17 cellular contexts compared by ENCODE assay signal in the genomic region with DNA sequence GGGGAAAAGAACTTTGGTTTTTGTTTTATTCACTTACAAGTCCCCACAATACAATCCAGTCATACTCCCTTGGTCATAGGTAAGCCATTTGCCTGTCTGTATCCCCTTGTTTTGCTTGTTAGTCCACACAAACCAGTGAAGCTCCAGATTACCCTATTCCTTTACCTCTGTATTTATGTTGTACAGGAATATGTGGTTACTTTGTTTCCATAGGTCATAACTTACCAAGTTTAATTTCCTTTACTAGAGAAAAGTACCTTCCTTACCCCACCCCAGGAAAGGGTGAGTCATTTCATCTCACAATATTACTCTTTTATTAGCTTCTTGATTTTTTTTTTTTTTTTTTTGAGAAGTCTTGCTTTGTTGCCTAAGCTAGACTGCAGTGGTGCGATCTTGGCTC. TPM values are rescaled to one million over a fixed set of nuclear protein-coding genes. Genes with fewer than 3 reads are reported as not detected.
DNase-seq lines count a peak whose midpoint lies in the region; ATAC-seq, FAIRE-seq and TF ChIP-seq lines count a peak whose summit lies in the region.
"Had no signal": no experiment of that assay in that cellular context is flagged by ENCODE, and none has a peak within 500 bp of the region (broad histone marks: within the 10 kb centered on the region; RNA-seq: fewer than 3 reads in every experiment).

No MANE protein-coding gene starts in this region.

- POLR2A ChIA-PET in PC-9 (lab: Charles Lee; ENCODE audit: unreplicated experiment): interaction anchor here (0.7 kb wide), 1 partner anchor 46 kb away, joined by 13 read pairs; no protein-coding TSS in a partner anchor
- POLR2A ChIA-PET in endothelial cell of umbilical vein (lab: Charles Lee): no interaction called here
- POLR2A ChIA-PET in CD4-positive, alpha-beta T cell (lab: Charles Lee): no interaction called here

- TF ChIP-seq CTCF in PC-9 (conservative IDR thresholded peaks at IDR 0.05): no peak
- no peak for TF ChIP-seq CTCF in endothelial cell of umbilical vein (IDR thresholded peaks at IDR 0.05; ENCODE audit: extremely low read depth in 1 of 2, insufficient read depth in 1 of 2, low read depth in 1 of 2, low read length in 2 of 2)
- TF ChIP-seq CTCF in CD4-positive, alpha-beta T cell (IDR thresholded peaks at IDR 0.05): no peak

- no peaks in the 10 kb centered on the region for H3K9me2 ChIP-seq in PC-9 (ENCODE audit: insufficient read depth)

- H3K27me3 ChIP-seq in PC-9 (ENCODE audit: insufficient read depth, low read depth) (no peaks in the 10 kb centered on the region), endothelial cell of umbilical vein (ENCODE audit: control insufficient read depth in 2 of 2, insufficient read depth in 2 of 2, low read length in 2 of 2) (no peaks in the 10 kb centered on the region)
- H3K27me3 ChIP-seq in CD4-positive, alpha-beta T cell (ENCODE audit: control insufficient read depth, insufficient read depth, low read length): no peaks in the 10 kb centered on the region
- H3K27me3 ChIP-seq: gastrocnemius medialis, upper lobe of right lung had no signal

- CTCF ChIA-PET in activated CD8-positive, alpha-beta memory T cell treated with anti-CD3 and anti-CD28 coated beads, Interleukin-2, amount 10 ng/mL, durations not matched to agents 7 days and 5 days (lab: Charles Lee): no interaction called here
- CTCF ChIA-PET in PC-9 (lab: Charles Lee) (no interaction called here), endothelial cell of umbilical vein (lab: Charles Lee) (interaction anchor here (0.9 to 1.7 kb wide), 4 partner anchors 9 to 56 kb away, joined by 3 to 8 read pairs (median 3); no protein-coding TSS in a partner anchor)
- CTCF ChIA-PET in CD4-positive, alpha-beta T cell (lab: Charles Lee): interaction anchor here (1.4 kb wide), 1 partner anchor 47 kb away, joined by 3 read pairs; no protein-coding TSS in a partner anchor

- 0 out of 2 replicates have a peak, but pooled peaks cover 2% of the 10 kb centered on the region for H3K79me2 ChIP-seq in PC-9 (ENCODE audit: low read depth)
- peaks cover 1% of the 10 kb centered on the region for H3K79me2 ChIP-seq in endothelial cell of umbilical vein (ENCODE audit: control insufficient read depth, insufficient read depth, low read length)

- BruUV-seq in PC-9 (replicated peaks; lab: Mats Ljungman, UMichigan): no TSS peak
- no TSS peak for BruUV-seq in endothelial cell of umbilical vein (replicated peaks; lab: Mats Ljungman, UMichigan)

- peaks cover 14% of the 10 kb centered on the region for H3K4me1 Mint-ChIP-seq in activated CD8-positive, alpha-beta memory T cell treated with anti-CD3 and anti-CD28 coated beads, Interleukin-2, amount 10 ng/mL, durations not matched to agents 7 days and 5 days
- peaks cover 17% of the 10 kb centered on the region for H3K4me1 Mint-ChIP-seq in CD4-positive, alpha-beta T cell (ENCODE audit: low read depth)

- dilution Hi-C loops in endothelial cell of umbilical vein (cut with MboI; ENCODE audit: extremely low pct_ligation_motif_present, low sequenced_read_pairs): no loop called here

- 0 out of 2 replicates have a peak overlapping the region, but pooled peaks have one; percentile 6 for H3K27ac ChIP-seq in PC-9
- H3K27ac ChIP-seq in endothelial cell of umbilical vein (ENCODE audit: insufficient read depth, low read depth, low read length): no peak overlapping the region
- no peak overlapping the region for H3K27ac ChIP-seq in CD4-positive, alpha-beta T cell (ENCODE audit: low read depth, low read length)
- H3K27ac ChIP-seq: gastrocnemius medialis, upper lobe of right lung had no signal

- H3F3A ChIP-seq in PC-9 (ENCODE audit: insufficient read depth, low read depth): peaks cover 6% of the 10 kb centered on the region; the same call in 1 of the 2 replicates

- peaks cover 7% of the 10 kb centered on the region for H4K20me1 ChIP-seq in PC-9 (ENCODE audit: insufficient read depth)
- H4K20me1 ChIP-seq in endothelial cell of umbilical vein (replicated peaks; ENCODE audit: control insufficient read depth, extremely low read depth, insufficient read depth, low read length): peaks cover 12% of the 10 kb centered on the region

- no peak overlapping the region for H3K9ac ChIP-seq in endothelial cell of umbilical vein (replicated peaks; ENCODE audit: extremely low read depth, insufficient read depth, low read length)

- no peaks in the 10 kb centered on the region for H3K9me3 Mint-ChIP-seq in activated CD8-positive, alpha-beta memory T cell treated with anti-CD3 and anti-CD28 coated beads, Interleukin-2, amount 10 ng/mL, durations not matched to agents 7 days and 5 days (ENCODE audit: low read depth)
- H3K9me3 Mint-ChIP-seq in CD4-positive, alpha-beta T cell: no peaks in the 10 kb centered on the region

- H2AFZ ChIP-seq in PC-9 (no peak overlapping the region), endothelial cell of umbilical vein (ENCODE audit: low read depth, low read length) (no peak overlapping the region)

- no peak overlapping the region for H3K4me3 Mint-ChIP-seq in activated CD8-positive, alpha-beta memory T cell treated with anti-CD3 and anti-CD28 coated beads, Interleukin-2, amount 10 ng/mL, durations not matched to agents 7 days and 5 days
- no peak overlapping the region for H3K4me3 Mint-ChIP-seq in CD4-positive, alpha-beta T cell

- no peaks in the 10 kb centered on the region for H3K9me3 ChIP-seq in PC-9 (ENCODE audit: insufficient read depth, low read depth)
- no peaks in the 10 kb centered on the region for H3K9me3 ChIP-seq in endothelial cell of umbilical vein (replicated peaks; ENCODE audit: control insufficient read depth, insufficient read depth, low read length)
- no peaks in the 10 kb centered on the region for H3K9me3 ChIP-seq in CD4-positive, alpha-beta T cell (ENCODE audit: control insufficient read depth, low read length)
- H3K9me3 ChIP-seq: gastrocnemius medialis, upper lobe of right lung had no signal

- DNase-seq in activated CD8-positive, alpha-beta memory T cell treated with anti-CD3 and anti-CD28 coated beads, Interleukin-2, amount 10 ng/mL, durations not matched to agents 7 days and 5 days: no peak
- no peak for DNase-seq in activated CD8-positive, alpha-beta memory T cell treated with anti-CD3 and anti-CD28 coated beads, Interleukin-2, amount 50 U/mL, for 48 hours
- DNase-seq in PC-9 (no peak), endothelial cell of umbilical vein (ENCODE audit: low read depth, low spot score) (peak; percentile 86), renal cortical epithelial cell (ENCODE audit: low read depth) (peak; percentile 35), NCI-H146 (lab: John Stamatoyannopoulos, UW) (no peak)
- DNase-seq in CD4-positive, alpha-beta T cell: no peak
- DNase-seq: activated gamma-delta T cell; Calu3; effector memory CD4-positive, alpha-beta T cell; gastrocnemius medialis; NCI-H1930; NCI-H526 treated with DMSO at 0.1 percent for 48 hours; stimulated activated CD4-positive, alpha-beta T cell treated with anti-CD3 and anti-CD28 coated beads, Interleukin-4, amount 100 ng/mL, for 4 hours; upper lobe of right lung had no signal

- ATAC-seq in activated CD8-positive, alpha-beta memory T cell treated with anti-CD3 and anti-CD28 coated beads, Interleukin-2, amount 10 ng/mL, durations not matched to agents 7 days and 5 days: peak; percentile 67
- ATAC-seq in HG03039 (IDR thresholded peaks at IDR 0.05; ENCODE audit: unreplicated experiment): no peak
- no peak for ATAC-seq in CD4-positive, alpha-beta T cell (ENCODE audit: poor library complexity)
- ATAC-seq: gastrocnemius medialis, Panc1, upper lobe of right lung had no signal

- H3K27ac Mint-ChIP-seq in activated CD8-positive, alpha-beta memory T cell treated with anti-CD3 and anti-CD28 coated beads, Interleukin-2, amount 10 ng/mL, durations not matched to agents 7 days and 5 days: peak overlapping the region; percentile 38
- no peak overlapping the region for H3K27ac Mint-ChIP-seq in CD4-positive, alpha-beta T cell

- H3K36me3 ChIP-seq in PC-9 (ENCODE audit: low read depth): peaks cover 7% of the 10 kb centered on the region; the same call in 1 of the 2 replicates
- peaks cover 0 to 4% of the 10 kb centered on the region in 2 experiments for H3K36me3 ChIP-seq in endothelial cell of umbilical vein (ENCODE audit: control insufficient read depth in 2 of 2, extremely low read depth in 1 of 2, insufficient read depth in 2 of 2, low read length in 2 of 2)

- no peaks in the 10 kb centered on the region for H3K27me3 Mint-ChIP-seq in activated CD8-positive, alpha-beta memory T cell treated with anti-CD3 and anti-CD28 coated beads, Interleukin-2, amount 10 ng/mL, durations not matched to agents 7 days and 5 days
- H3K27me3 Mint-ChIP-seq in CD4-positive, alpha-beta T cell: no peaks in the 10 kb centered on the region

- intact Hi-C loops in PC-9 (cut with micrococcal nuclease; ENCODE audit: unreplicated experiment): no loop called here
- intact Hi-C loops in endothelial cell of umbilical vein (cut with micrococcal nuclease): loop anchor here (1.0 to 2.0 kb wide), 2 partner anchors 8 to 295 kb away; partner anchors contain the start of genes EPM2AIP1 and MLH1
- intact Hi-C loops in CD4-positive, alpha-beta T cell (cut with DNase I, micrococcal nuclease): no loop called here

- H3K4me3 ChIP-seq in PC-9: no peak overlapping the region
- no peak overlapping the region for H3K4me3 ChIP-seq in endothelial cell of umbilical vein (replicated peaks in 1 of 3; ENCODE audit: insufficient read depth in 1 of 3, low read depth in 1 of 3, low read length in 3 of 3)
- H3K4me3 ChIP-seq: gastrocnemius medialis, upper lobe of right lung had no signal

- TF ChIP-seq POLR2A in endothelial cell of umbilical vein (IDR thresholded peaks at IDR 0.05; ENCODE audit: low read depth, low read length): no peak

- peaks cover 30% of the 10 kb centered on the region for H3K36me3 Mint-ChIP-seq in activated CD8-positive, alpha-beta memory T cell treated with anti-CD3 and anti-CD28 coated beads, Interleukin-2, amount 10 ng/mL, durations not matched to agents 7 days and 5 days
- H3K36me3 Mint-ChIP-seq in CD4-positive, alpha-beta T cell (ENCODE audit: low read depth): peaks cover 83% of the 10 kb centered on the region

- FAIRE-seq in endothelial cell of umbilical vein (lab: Jason Lieb, UNC): peak; percentile 76

- no peaks in the 10 kb centered on the region for H3K9me1 ChIP-seq in endothelial cell of umbilical vein (replicated peaks; ENCODE audit: control insufficient read depth, extremely low read depth, insufficient read depth, low read length)

- H3K4me1 ChIP-seq in PC-9 (replicated peaks; ENCODE audit: insufficient read depth): no peaks in the 10 kb centered on the region; the same call in 1 of the 2 replicates
- peaks cover 30% of the 10 kb centered on the region for H3K4me1 ChIP-seq in endothelial cell of umbilical vein (ENCODE audit: control insufficient read depth, extremely low read depth, insufficient read depth, low read length)
- H3K4me1 ChIP-seq: upper lobe of right lung had no signal

- no peak overlapping the region for H3K4me2 ChIP-seq in PC-9
- H3K4me2 ChIP-seq in endothelial cell of umbilical vein (ENCODE audit: insufficient read depth, low read length): peak overlapping the region; percentile 31

RNA-seq across cellular contexts. Expression of gene GOLGA4, which starts 44.7 kb away (rescaled TPM):
- 10 to 100 TPM; 32.5 to 40.3 TPM for total RNA-seq in activated CD8-positive, alpha-beta memory T cell treated with anti-CD3 and anti-CD28 coated beads, Interleukin-2, amount 10 ng/mL, durations not matched to agents 7 days and 5 days
- total RNA-seq in PC-9 (2021): 77.4 and 77.7 TPM in 2 replicates
- 58.3 and 69.6 TPM in 2 replicates for total RNA-seq in endothelial cell of umbilical vein
- polyA plus RNA-seq in endothelial cell of umbilical vein: 5.1 and 7.6 TPM in 2 replicates
- 11.5 and 11.6 TPM in 2 replicates for polyA plus RNA-seq in endothelial cell of umbilical vein (2011; cell fraction: cytosol; rRNA removed)
- 21.1 and 22.6 TPM in 2 replicates for polyA plus RNA-seq in endothelial cell of umbilical vein (2011; cell fraction: nucleus; rRNA removed)
- 34.4 and 44.7 TPM in 2 replicates for polyA plus RNA-seq in endothelial cell of umbilical vein (2012)
- polyA minus RNA-seq in endothelial cell of umbilical vein: 25.6 and 32.8 TPM in 2 replicates
- 17.8 TPM for polyA minus RNA-seq in endothelial cell of umbilical vein (2011; cell fraction: cytosol; rRNA and poly(A)+ RNA removed)
- 46.5 and 54.7 TPM in 2 replicates for polyA minus RNA-seq in endothelial cell of umbilical vein (2011; cell fraction: nucleus; rRNA and poly(A)+ RNA removed)
- total RNA-seq in renal cortical epithelial cell: 48.8 and 100.0 TPM in 2 replicates
- 10 to 100 TPM; 50.2 TPM for total RNA-seq in CD4-positive, alpha-beta T cell

Comparison
In these comparisons a context has a peak if more than half of its experiments do, and no peak if none do; other contexts are left out.
1. DNase-seq: peak in endothelial cell of umbilical vein (single experiment) and renal cortical epithelial cell (single experiment); none in activated CD8-positive, alpha-beta memory T cell treated with anti-CD3 and anti-CD28 coated beads, Interleukin-2, amount 10 ng/mL, durations not matched to agents 7 days and 5 days (single experiment), activated CD8-positive, alpha-beta memory T cell treated with anti-CD3 and anti-CD28 coated beads, Interleukin-2, amount 50 U/mL, for 48 hours (single experiment), PC-9 (0 of 2), NCI-H146 (single experiment) and CD4-positive, alpha-beta T cell (0 of 10).
2. CTCF ChIA-PET loops: an anchor here in endothelial cell of umbilical vein (0.9 to 1.7 kb wide) and CD4-positive, alpha-beta T cell (1.4 kb wide); none called in activated CD8-positive, alpha-beta memory T cell treated with anti-CD3 and anti-CD28 coated beads, Interleukin-2, amount 10 ng/mL, durations not matched to agents 7 days and 5 days and PC-9.